Comparison of ENCODE assay signal across 23 cellular contexts in genomic region chr7:35030848-35031247, GRCh38. TPM values are rescaled to one million over a fixed set of nuclear protein-coding genes. Genes with fewer than 3 reads are reported as not detected.
DNase-seq lines count a peak whose midpoint lies in the region; ATAC-seq, FAIRE-seq and TF ChIP-seq lines count a peak whose summit lies in the region.
"Had no signal": no experiment of that assay in that cellular context is flagged by ENCODE, and none has a peak within 500 bp of the region (broad histone marks: within the 10 kb centered on the region; RNA-seq: fewer than 3 reads in every experiment).

No MANE protein-coding gene starts in this region.

- intact Hi-C loops in psoas muscle (cut with DNase I): loop anchor here in 1 of 2 donors (10.0 kb wide), 1 partner anchor 206 kb away; no protein-coding TSS in a partner anchor
- intact Hi-C loops in colonic mucosa (cut with DNase I): no loop called here

- DNase-seq in DMS53 (lab: John Stamatoyannopoulos, UW) (peak; percentile 13), DMS53 treated with DMSO at 0.1 percent for 48 hours (lab: John Stamatoyannopoulos, UW; ENCODE audit: unreplicated experiment) (no peak), bronchial epithelial cell (ENCODE audit: low read depth) (peak; percentile 41), foreskin keratinocyte (peak in 1 of 2 donors; percentile 6), NOMO-1 (lab: John Stamatoyannopoulos, UW; ENCODE audit: unreplicated experiment in 2 of 2) (no peak), psoas muscle (no peak), colonic mucosa (no peak)
- DNase-seq: Caco-2; CD4-positive, CD25-positive, alpha-beta regulatory T cell; CD8-positive, alpha-beta T cell; DMS153; DMS79 treated with DMSO at 0.1 percent for 48 hours; GF-D8; GOT3; HFFc6 had no signal

- H3K9me3 ChIP-seq in psoas muscle (no peaks in the 10 kb centered on the region), colonic mucosa (no peaks in the 10 kb centered on the region)
- H3K9me3 ChIP-seq: Caco-2, HAP-1 had no signal

- no peak for FAIRE-seq in bronchial epithelial cell (lab: Jason Lieb, UNC)
- FAIRE-seq: A204.1, GM12891, GM18507, H54 had no signal

- H3K4me1 ChIP-seq in foreskin keratinocyte (peaks cover 8% of the 10 kb centered on the region), psoas muscle (peaks cover 11% of the 10 kb centered on the region), colonic mucosa (no peaks in the 10 kb centered on the region)

- peak; percentile 7 for ATAC-seq in foreskin keratinocyte
- no peak for ATAC-seq in psoas muscle
- ATAC-seq: CD8-positive, alpha-beta T cell had no signal

- H3K36me3 ChIP-seq in bronchial epithelial cell (ENCODE audit: control insufficient read depth, insufficient read depth, low read length): no peaks in the 10 kb centered on the region
- H3K36me3 ChIP-seq in psoas muscle (ENCODE audit: insufficient read depth in 1 of 2, low read depth in 1 of 2): no peaks in the 10 kb centered on the region
- H3K36me3 ChIP-seq in colonic mucosa: no peaks in the 10 kb centered on the region
- H3K36me3 ChIP-seq: BLaER1, HAP-1 had no signal

- H3K27ac ChIP-seq in foreskin keratinocyte (no peak overlapping the region), psoas muscle (no peak overlapping the region), colonic mucosa (no peak overlapping the region)
- H3K27ac ChIP-seq: 22Rv1, BLaER1, C4-2B had no signal

- TF ChIP-seq CTCF in bronchial epithelial cell (IDR thresholded peaks at IDR 0.05; ENCODE audit: insufficient read depth, low read length, severe bottlenecking) (no peak), foreskin keratinocyte (conservative IDR thresholded peaks at IDR 0.05) (no peak), psoas muscle (IDR thresholded peaks at IDR 0.05) (no peak), colonic mucosa (IDR thresholded peaks at IDR 0.05) (no peak)

- 91 to 98% (median 93%) methylated on average over 2 of the region's 2 CpGs for WGBS in psoas muscle, 3 donors

- no peak overlapping the region for H3K9ac ChIP-seq in colonic mucosa (ENCODE audit: low read depth in 2 of 2, low read length in 2 of 2)
- H3K9ac ChIP-seq: BLaER1 had no signal

- H3K4me3 ChIP-seq in bronchial epithelial cell (ENCODE audit: low read depth, low read length): no peak overlapping the region
- no peak overlapping the region for H3K4me3 ChIP-seq in psoas muscle
- H3K4me3 ChIP-seq in colonic mucosa: no peak overlapping the region
- H3K4me3 ChIP-seq: BLaER1, HAP-1 had no signal

- H3K27me3 ChIP-seq in bronchial epithelial cell (ENCODE audit: control insufficient read depth, insufficient read depth, low read length): no peaks in the 10 kb centered on the region
- no peaks in the 10 kb centered on the region for H3K27me3 ChIP-seq in foreskin keratinocyte
- H3K27me3 ChIP-seq in psoas muscle (ENCODE audit: insufficient read depth in 3 of 3, low read length in 2 of 3): no peaks in the 10 kb centered on the region
- no peaks in the 10 kb centered on the region for H3K27me3 ChIP-seq in colonic mucosa
- H3K27me3 ChIP-seq: BLaER1 had no signal

RNA-seq across cellular contexts. Expression of gene DPY19L1, which starts 6.4 kb away (rescaled TPM):
- total RNA-seq in bronchial epithelial cell: 8.7 and 13.4 TPM in 2 replicates
- 20.1 and 22.4 TPM in 2 replicates for total RNA-seq in foreskin keratinocyte
- polyA plus RNA-seq in foreskin keratinocyte: 6.8 and 8.2 TPM in 2 replicates
- 1 to 10 TPM; 2.3 to 8.6 (median 5.0) TPM for total RNA-seq in psoas muscle
- polyA plus RNA-seq in psoas muscle: 1 to 10 TPM; 2.4 to 4.6 (median 3.6) TPM
- total RNA-seq in colonic mucosa: 10 to 100 TPM; 21.9 to 26.2 TPM

Comparison
In these comparisons a context has a peak if more than half of its experiments do, and no peak if none do; other contexts are left out.
1. DNase-seq: peak in DMS53 (single experiment) and bronchial epithelial cell (single experiment); none in DMS53 treated with DMSO at 0.1 percent for 48 hours (single experiment), NOMO-1 (0 of 2), psoas muscle (0 of 2) and colonic mucosa (single experiment).